In genomic region chr2:60553496-60553991, GRCh38 we compare ENCODE assay signal across 8 cellular contexts. TPM values are rescaled to one million over a fixed set of nuclear protein-coding genes. Genes with fewer than 3 reads are reported as not detected.
DNase-seq lines count a peak whose midpoint lies in the region; ATAC-seq, FAIRE-seq and TF ChIP-seq lines count a peak whose summit lies in the region.

Gene BCL11A (minus strand): TSS chr2:60553654. CDS start chr2:60553270, 384 bp downstream.

- WGBS in body of pancreas, 2 donors, result 0 to 2% methylated on average over 19 to 29 of the region's 30 CpGs

- peak within 1 kb of the TSS; percentile 97 for H3K9ac ChIP-seq in iPS-18a (ENCODE audit: low read length)

- no peaks in the 10 kb centered on the region for H3K36me3 ChIP-seq in body of pancreas (replicated peaks in 1 of 2; ENCODE audit: insufficient read depth in 1 of 2, low read depth in 2 of 2)
- H3K36me3 ChIP-seq in iPS-18a (ENCODE audit: control insufficient read depth, low read depth, low read length), result no peaks in the 10 kb centered on the region

- H3K27me3 ChIP-seq in body of pancreas, result no peaks in the 10 kb centered on the region
- H3K27me3 ChIP-seq in iPS-18a (ENCODE audit: control insufficient read depth, insufficient read depth, low read length), result peaks cover 26% of the 10 kb centered on the region

- peak within 1 kb of the TSS; percentile 46 to 80 for H3K4me3 ChIP-seq in body of pancreas
- peak within 1 kb of the TSS; percentile 90 for H3K4me3 ChIP-seq in iPS-18a (ENCODE audit: low read length)
- peak within 1 kb of the TSS; percentile 44 to 83 (median 60) for H3K4me3 ChIP-seq in skin epidermis

- H3K9me3 ChIP-seq in body of pancreas (no peaks in the 10 kb centered on the region), iPS-18a (ENCODE audit: control insufficient read depth, low read depth, low read length) (no peaks in the 10 kb centered on the region)

- DNase-seq in ELR (ENCODE audit: low read depth), result peak; percentile 72
- peak; percentile 68 for DNase-seq in HTR-8/SVneo (ENCODE audit: insufficient read length, low spot score)
- peak; percentile 73 to 74 for DNase-seq in NOMO-1 (lab: John Stamatoyannopoulos, UW; ENCODE audit: unreplicated experiment in 2 of 2)
- DNase-seq in body of pancreas, result peak; percentile 74 to 88 (median 78)
- DNase-seq in HPDE6-E6E7 (ENCODE audit: extremely low spot score), result no peak

- H3K27ac ChIP-seq in body of pancreas, result peak within 1 kb of the TSS; percentile 78 to 88 (median 85)
- peak within 1 kb of the TSS; percentile 45 for H3K27ac ChIP-seq in iPS-18a (ENCODE audit: low read length)
- peak within 1 kb of the TSS in 20 of 21 experiments; percentile 65 to 96 (median 85) for H3K27ac ChIP-seq in skin epidermis

- peak in 2 of 3 donors; percentile 59 to 70 for TF ChIP-seq POLR2A in body of pancreas (IDR thresholded peaks at IDR 0.05)

- H3K4me1 ChIP-seq in body of pancreas (peaks cover 37% of the 10 kb centered on the region), iPS-18a (ENCODE audit: control insufficient read depth, low read depth, low read length) (peaks cover 9% of the 10 kb centered on the region)

- FAIRE-seq in HTR-8/SVneo (lab: Jason Lieb, UNC), result peak; percentile 86

- TF ChIP-seq CTCF in body of pancreas (IDR thresholded peaks at IDR 0.05), result no peak

- ATAC-seq in body of pancreas (peak; percentile 54), GM18858 (IDR thresholded peaks at IDR 0.05; ENCODE audit: unreplicated experiment) (no peak)

- intact Hi-C loops in body of pancreas (cut with DNase I), result no loop called here

RNA-seq across cellular contexts. Expression of gene BCL11A, which starts in this region (rescaled TPM):
- total RNA-seq in body of pancreas, result 10 to 100 TPM; 14.3 to 16.2 TPM
